ENCODE assay signal across 8 cellular contexts in the genomic region with DNA sequence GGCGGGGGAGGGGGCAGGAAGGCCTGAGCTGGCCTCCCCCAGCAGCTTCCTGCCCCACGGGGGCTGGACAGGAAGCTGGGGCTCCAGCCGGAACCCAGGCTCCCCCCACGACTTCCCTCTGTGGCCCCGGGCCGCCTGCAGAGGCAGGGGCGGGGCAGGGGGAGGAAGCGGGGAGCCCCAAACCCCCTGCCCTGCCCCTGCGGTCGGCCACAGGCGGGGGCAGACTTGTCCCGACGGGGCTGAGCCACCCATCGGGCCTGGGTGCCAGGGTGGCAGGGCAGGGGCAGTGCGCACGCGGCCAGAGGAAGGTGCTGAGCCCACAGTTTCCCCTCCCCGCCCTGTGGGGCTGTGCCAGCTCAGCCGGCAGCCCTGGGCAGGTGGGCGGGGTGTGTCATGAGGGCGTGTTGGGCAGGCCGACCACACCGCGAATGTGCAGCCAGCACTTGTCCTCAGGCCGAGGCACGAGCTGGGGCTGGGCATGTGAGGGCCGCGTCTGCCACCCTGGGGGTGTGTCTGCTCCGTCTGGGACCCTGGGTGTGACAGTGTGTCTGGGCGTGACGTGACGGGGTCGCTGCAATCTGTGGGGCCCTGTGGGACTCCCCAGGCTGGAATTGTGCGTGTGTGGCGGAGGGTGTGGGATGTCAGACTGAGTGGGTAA. TPM values are rescaled to one million over a fixed set of nuclear protein-coding genes. Genes with fewer than 3 reads are reported as not detected.
DNase-seq lines count a peak whose midpoint lies in the region; ATAC-seq, FAIRE-seq and TF ChIP-seq lines count a peak whose summit lies in the region.

No MANE protein-coding gene starts in this region.

- no peak overlapping the region for H2AFZ ChIP-seq in keratinocyte (ENCODE audit: control insufficient read depth, low read length)

- H3K36me3 ChIP-seq in adrenal gland (replicated peaks in 1 of 2), result peaks cover 0 to 24% of the 10 kb centered on the region in 2 donors
- H3K36me3 ChIP-seq in keratinocyte (ENCODE audit: control insufficient read depth in 2 of 2, extremely low read depth in 1 of 2, insufficient read depth in 2 of 2, low read length in 2 of 2), result peaks cover 10 to 12% of the 10 kb centered on the region in 2 experiments

- H3K4me2 ChIP-seq in keratinocyte (ENCODE audit: control insufficient read depth, extremely low read depth, insufficient read depth, low read depth, low read length), result peak overlapping the region; percentile 72

- intact Hi-C loops in adrenal gland (cut with DNase I), result no loop called here

- H3K27me3 ChIP-seq in adrenal gland (no peaks in the 10 kb centered on the region), keratinocyte (ENCODE audit: control insufficient read depth, extremely low read depth, insufficient read depth, low read length) (no peaks in the 10 kb centered on the region)

- H3K4me3 ChIP-seq in adrenal gland, result peak overlapping the region in 1 of 4 donors; percentile 25
- H3K4me3 ChIP-seq in keratinocyte (ENCODE audit: control insufficient read depth in 2 of 3, extremely low read depth in 1 of 3, insufficient read depth in 2 of 3, low read depth in 1 of 3, low read length in 3 of 3), result peak overlapping the region in 2 of 3 experiments; percentile 13 to 56

- peak; percentile 9 for DNase-seq in NCI-H345 (lab: John Stamatoyannopoulos, UW)
- no peak for DNase-seq in NCI-H345 treated with DMSO at 0.1 percent for 48 hours (lab: John Stamatoyannopoulos, UW; ENCODE audit: unreplicated experiment)
- DNase-seq in T-helper 1 cell, result peak; percentile 72 to 91 (median 89)
- peak; percentile 51 to 83 (median 62) for DNase-seq in adrenal gland
- peak; percentile 61 for DNase-seq in keratinocyte (ENCODE audit: low read depth, low spot score)
- DNase-seq in stimulated activated CD4-positive, alpha-beta T cell treated with anti-CD3 and anti-CD28 coated beads, Interleukin-1b, Interleukin-23, amount 100 ng/mL, for 4 hours (ENCODE audit: low read depth in 2 of 2), result peak; percentile 72 to 76
- no peak for DNase-seq in NCI-H128 (lab: John Stamatoyannopoulos, UW; ENCODE audit: unreplicated experiment)

- peaks cover 2% of the 10 kb centered on the region for H3K79me2 ChIP-seq in keratinocyte (ENCODE audit: control insufficient read depth, insufficient read depth, low read length)

- peak overlapping the region; percentile 74 for H3K9ac ChIP-seq in keratinocyte (ENCODE audit: control insufficient read depth, extremely low read depth, insufficient read depth, low read length)

- TF ChIP-seq CTCF in adrenal gland (IDR thresholded peaks at IDR 0.05), result no peak
- peak in 1 of 3 experiments; percentile 0 for TF ChIP-seq CTCF in keratinocyte (optimal IDR thresholded peaks at IDR 0.05 in 1 of 3, IDR thresholded peaks at IDR 0.05 in 1 of 3, conservative IDR thresholded peaks at IDR 0.05 in 1 of 3; ENCODE audit: extremely low read depth in 1 of 3, insufficient read depth in 2 of 3, low read length in 3 of 3)

- H3K4me1 ChIP-seq in adrenal gland (replicated peaks in 1 of 2) (peaks cover 22 to 51% of the 10 kb centered on the region in 2 donors), keratinocyte (ENCODE audit: control insufficient read depth, extremely low read depth, insufficient read depth, low read length) (peaks cover 27% of the 10 kb centered on the region)

- WGBS in adrenal gland, 4 donors, result 26 to 60% (median 32%) methylated on average over 10 to 35 of the region's 35 CpGs

- TF ChIP-seq POLR2A in adrenal gland (IDR thresholded peaks at IDR 0.05), result no peak

- peaks cover 6% of the 10 kb centered on the region for H4K20me1 ChIP-seq in keratinocyte (ENCODE audit: control insufficient read depth, extremely low read depth, insufficient read depth, low read length)

- dilution Hi-C loops in keratinocyte (cut with MboI; ENCODE audit: extremely low pct_ligation_motif_present, low sequenced_read_pairs), result no loop called here

- H3K27ac ChIP-seq in adrenal gland (peak overlapping the region; percentile 2 to 91 (median 39)), keratinocyte (ENCODE audit: control insufficient read depth, insufficient read depth, low read length) (peak overlapping the region; percentile 72)

- peak; percentile 43 for ATAC-seq in HG03159 (IDR thresholded peaks at IDR 0.05; ENCODE audit: unreplicated experiment)

- H3K9me3 ChIP-seq in adrenal gland (replicated peaks in 1 of 3), result no peaks in the 10 kb centered on the region
- H3K9me3 ChIP-seq in keratinocyte (ENCODE audit: control insufficient read depth, low read depth, low read length), result no peaks in the 10 kb centered on the region

- no peaks in the 10 kb centered on the region for H3K9me1 ChIP-seq in keratinocyte (ENCODE audit: control insufficient read depth, extremely low read depth, insufficient read depth, low read length)

- FAIRE-seq in keratinocyte (lab: Jason Lieb, UNC), result peak; percentile 62

RNA-seq across cellular contexts. Expression of gene CCDC97, which starts 17.7 kb away (rescaled TPM):
- 10 to 100 TPM in 7 of 8 donors, 1 to 10 TPM in 1; 9.2 to 25.6 (median 19.8) TPM for total RNA-seq in adrenal gland
- polyA plus RNA-seq in adrenal gland (10 to 100 TPM in 1 of 3 donors, 1 to 10 TPM in 2; 9.4 to 17.4 (median 10.0) TPM), keratinocyte (6.8 to 9.6 TPM (median 9.5 TPM) in 3 replicates)
- 6.2 TPM for polyA plus RNA-seq in keratinocyte (2011; ENCODE audit: low read depth)
- 6.1 and 8.4 TPM in 2 replicates for polyA plus RNA-seq in keratinocyte (2011; cell fraction: cytosol; rRNA removed)
- 13.7 and 17.1 TPM in 2 replicates for polyA plus RNA-seq in keratinocyte (2011; cell fraction: nucleus; rRNA removed)
- 8.5 and 17.6 TPM in 2 replicates for polyA plus RNA-seq in keratinocyte (2012; ENCODE audit: low replicate concordance)
- 9.0 to 34.6 TPM (median 9.3 TPM) in 3 replicates for polyA minus RNA-seq in keratinocyte
- 7.7 TPM for polyA minus RNA-seq in keratinocyte (2011; cell fraction: cytosol; rRNA and poly(A)+ RNA removed)
- 7.8 and 10.6 TPM in 2 replicates for polyA minus RNA-seq in keratinocyte (2011; cell fraction: nucleus; rRNA and poly(A)+ RNA removed)

RNA-seq across cellular contexts. Expression of gene TGFB1, which starts 26.1 kb away (rescaled TPM):
- total RNA-seq in adrenal gland, result 10 to 100 TPM; 17.4 to 75.9 (median 42.2) TPM
- polyA plus RNA-seq in adrenal gland (10 to 100 TPM in 2 of 3 donors, 1 to 10 TPM in 1; 8.7 to 37.9 (median 17.1) TPM), keratinocyte (4.3 to 11.0 TPM (median 5.8 TPM) in 3 replicates)
- 11.2 TPM for polyA plus RNA-seq in keratinocyte (2011; ENCODE audit: low read depth)
- 5.6 and 13.6 TPM in 2 replicates for polyA plus RNA-seq in keratinocyte (2011; cell fraction: cytosol; rRNA removed)
- 20.7 and 23.7 TPM in 2 replicates for polyA plus RNA-seq in keratinocyte (2011; cell fraction: nucleus; rRNA removed)
- 32.2 and 60.1 TPM in 2 replicates for polyA plus RNA-seq in keratinocyte (2012; ENCODE audit: low replicate concordance)
- polyA minus RNA-seq in keratinocyte, result 7.1 to 54.7 TPM (median 23.9 TPM) in 3 replicates
- 38.9 TPM for polyA minus RNA-seq in keratinocyte (2011; cell fraction: cytosol; rRNA and poly(A)+ RNA removed)
- polyA minus RNA-seq in keratinocyte (2011; cell fraction: nucleus; rRNA and poly(A)+ RNA removed), result 17.8 and 22.6 TPM in 2 replicates

RNA-seq across cellular contexts. Expression of gene B9D2, which starts 36.3 kb away (rescaled TPM):
- 10 to 100 TPM in 5 of 8 donors, 1 to 10 TPM in 3; 7.5 to 16.8 (median 12.4) TPM for total RNA-seq in adrenal gland
- polyA plus RNA-seq in adrenal gland (10 to 100 TPM in 1 of 3 donors, 1 to 10 TPM in 2; 2.7 to 14.4 (median 8.9) TPM), keratinocyte (2.8 to 3.4 TPM (median 3.0 TPM) in 3 replicates)
- polyA plus RNA-seq in keratinocyte (2011; ENCODE audit: low read depth), result 0.59 TPM
- polyA plus RNA-seq in keratinocyte (2011; cell fraction: cytosol; rRNA removed), result 1.5 and 3.5 TPM in 2 replicates
- polyA plus RNA-seq in keratinocyte (2011; cell fraction: nucleus; rRNA removed), result 1.8 and 2.4 TPM in 2 replicates
- 2.8 and 4.8 TPM in 2 replicates for polyA plus RNA-seq in keratinocyte (2012; ENCODE audit: low replicate concordance)
- polyA minus RNA-seq in keratinocyte, result 0.76 to 1.8 TPM (median 1.6 TPM) in 3 replicates
- 6.7 TPM for polyA minus RNA-seq in keratinocyte (2011; cell fraction: cytosol; rRNA and poly(A)+ RNA removed)
- 1.0 and 1.2 TPM in 2 replicates for polyA minus RNA-seq in keratinocyte (2011; cell fraction: nucleus; rRNA and poly(A)+ RNA removed)

RNA-seq across cellular contexts. Expression of gene TMEM91, which starts 48.7 kb away (rescaled TPM):
- total RNA-seq in adrenal gland, result 10 to 100 TPM in 2 of 8 donors, 1 to 10 TPM in 6; 2.0 to 13.5 (median 9.6) TPM
- 10 to 100 TPM in 2 of 3 donors, 1 to 10 TPM in 1; 1.9 to 88.6 (median 30.6) TPM for polyA plus RNA-seq in adrenal gland
- polyA plus RNA-seq in keratinocyte, result 4.4 to 10.1 TPM (median 6.3 TPM) in 3 replicates
- polyA plus RNA-seq in keratinocyte (2011; ENCODE audit: low read depth), result 8.3 TPM
- 3.9 and 6.3 TPM in 2 replicates for polyA plus RNA-seq in keratinocyte (2011; cell fraction: cytosol; rRNA removed)
- polyA plus RNA-seq in keratinocyte (2011; cell fraction: nucleus; rRNA removed), result 12.5 and 16.9 TPM in 2 replicates
- 4.4 and 18.2 TPM in 2 replicates for polyA plus RNA-seq in keratinocyte (2012; ENCODE audit: low replicate concordance)
- polyA minus RNA-seq in keratinocyte, result 9.1 to 14.5 TPM (median 9.9 TPM) in 3 replicates
- 8.1 TPM for polyA minus RNA-seq in keratinocyte (2011; cell fraction: cytosol; rRNA and poly(A)+ RNA removed)
- polyA minus RNA-seq in keratinocyte (2011; cell fraction: nucleus; rRNA and poly(A)+ RNA removed), result 4.0 and 7.8 TPM in 2 replicates

Comparison
In these comparisons a context has a peak if more than half of its experiments do, and no peak if none do; other contexts are left out.
1. DNase-seq: peak in NCI-H345 (single experiment), T-helper 1 cell (5 of 5), adrenal gland (7 of 7), keratinocyte (single experiment) and stimulated activated CD4-positive, alpha-beta T cell treated with anti-CD3 and anti-CD28 coated beads, Interleukin-1b, Interleukin-23, amount 100 ng/mL, for 4 hours (2 of 2); none in NCI-H345 treated with DMSO at 0.1 percent for 48 hours (single experiment) and NCI-H128 (single experiment).